24 cellular contexts compared by ENCODE assay signal in the genomic region with DNA sequence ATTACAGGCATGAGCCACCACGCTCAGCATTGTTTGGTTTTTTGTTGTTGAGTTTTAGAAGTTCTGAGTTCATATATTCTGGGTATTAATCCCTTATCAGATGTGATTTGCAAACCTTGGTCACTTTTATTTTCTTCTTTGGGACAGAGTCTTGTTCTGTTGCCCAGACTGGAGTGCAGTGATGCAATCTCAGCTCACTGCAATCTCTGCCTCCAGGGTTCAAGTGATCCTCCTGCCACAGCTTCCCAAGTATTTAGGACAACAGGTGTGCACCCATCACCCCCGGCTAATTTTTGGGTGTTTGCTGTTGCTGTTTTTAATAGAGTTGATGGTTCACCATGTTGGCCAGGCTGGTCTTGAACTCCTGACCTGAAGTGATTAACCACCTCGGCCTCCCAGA. TPM values are rescaled to one million over a fixed set of nuclear protein-coding genes. Genes with fewer than 3 reads are reported as not detected.
A peak's percentile ranks its signal among the peaks of the same experiment; 100 is the strongest.
DNase-seq lines count a peak whose midpoint lies in the region; ATAC-seq, FAIRE-seq and TF ChIP-seq lines count a peak whose summit lies in the region.
"Had no signal": no experiment of that assay in that cellular context is flagged by ENCODE, and none has a peak within 500 bp of the region (broad histone marks: within the 10 kb centered on the region; RNA-seq: fewer than 3 reads in every experiment).

No MANE protein-coding gene starts in this region.

- H3K27ac ChIP-seq in colonic mucosa = no peak overlapping the region
- peak overlapping the region; percentile 80 for H3K27ac ChIP-seq in HepG2 (ENCODE audit: extremely low read length, insufficient read depth, low read length)
- H3K27ac ChIP-seq: GM23248 had no signal

- H3K9ac ChIP-seq in colonic mucosa (ENCODE audit: low read depth in 2 of 2, low read length in 2 of 2) (no peak overlapping the region), HepG2 (ENCODE audit: insufficient read depth, low read depth, low read length) (no peak overlapping the region)
- H3K9ac ChIP-seq: GM23248 had no signal

- CTCF ChIA-PET in HepG2 (lab: Yijun Ruan, JAX; ENCODE audit: low intra/inter-chr PET ratio, low total read pairs) = no interaction called here

- TF ChIP-seq POLR2A in HepG2 (IDR thresholded peaks at IDR 0.05; ENCODE audit: insufficient read depth in 1 of 2, low read depth in 2 of 2, low read length in 2 of 2) = no peak

- DNase-seq in colonic mucosa (peak; percentile 6), HepG2 (ENCODE audit: low spot score) (no peak), myocyte (ENCODE audit: low read depth) (peak; percentile 28), cardiac septum (ENCODE audit: low spot score) (no peak), GM19240 (ENCODE audit: insufficient read length, low spot score) (no peak)
- DNase-seq: C1 segment of cervical spinal cord; Calu3; CD4-positive, alpha-beta memory T cell; COR-L47; DMS53; DMS79 treated with DMSO at 0.1 percent for 48 hours; GF-D8; GM23248; H7; HCEC 1CT had no signal

- TF ChIP-seq EP300 in HepG2 (IDR thresholded peaks at IDR 0.05; ENCODE audit: low read depth in 2 of 2, low read length in 2 of 2) = no peak
- TF ChIP-seq EP300 in HepG2 (CRISPR knock-in tag; IDR thresholded peaks at IDR 0.05; ENCODE audit: borderline replicate concordance) = no peak

- POLR2A ChIA-PET in HepG2 (lab: Yijun Ruan, JAX) = no interaction called here

- in situ Hi-C loops in HepG2 (cut with HindIII; ENCODE audit: extremely low pct_ligation_motif_present, low pct_unique_long_range_greater_than_20kb) = no loop called here

- H4K20me1 ChIP-seq in HepG2 (ENCODE audit: insufficient read depth, low read length) = no peaks in the 10 kb centered on the region

- H3K4me3 ChIP-seq in colonic mucosa (no peak overlapping the region), HepG2 (replicated peaks in 1 of 3; ENCODE audit: insufficient read depth in 1 of 3, low read depth in 2 of 3, low read length in 3 of 3) (no peak overlapping the region)
- H3K4me3 ChIP-seq: GM23248 had no signal

- H3K4me2 ChIP-seq in HepG2 (ENCODE audit: low read depth, low read length) = no peak overlapping the region

- TF ChIP-seq CTCF in colonic mucosa (IDR thresholded peaks at IDR 0.05) (no peak), HepG2 (CRISPR knock-in tag; IDR thresholded peaks at IDR 0.05) (no peak)

- no peaks in the 10 kb centered on the region for H3K79me2 ChIP-seq in HepG2 (ENCODE audit: insufficient read depth, low read length)

- FAIRE-seq in HepG2 (lab: Jason Lieb, UNC) = no peak
- FAIRE-seq: GM12891, GM18507, H1 had no signal

- no TSS peak for BruUV-seq in HepG2 (replicated peaks; lab: Mats Ljungman, UMichigan)

- no peaks in the 10 kb centered on the region for H3K27me3 ChIP-seq in colonic mucosa
- no peaks in the 10 kb centered on the region for H3K27me3 ChIP-seq in HepG2 (ENCODE audit: control insufficient read depth in 1 of 2, insufficient read depth in 2 of 2, low read length in 2 of 2)

- intact Hi-C loops in colonic mucosa (cut with DNase I) (no loop called here), HepG2 (cut with micrococcal nuclease; ENCODE audit: unreplicated experiment) (no loop called here), cardiac septum (cut with DNase I) (no loop called here)

- ATAC-seq in HepG2 (no peak), HG03280 (IDR thresholded peaks at IDR 0.05; ENCODE audit: unreplicated experiment) (no peak), HG03460 (IDR thresholded peaks at IDR 0.05; ENCODE audit: unreplicated experiment) (no peak)

- H2AFZ ChIP-seq in HepG2 (ENCODE audit: low read length) = no peak overlapping the region
- H2AFZ ChIP-seq: GM23248 had no signal

- H3K36me3 ChIP-seq in colonic mucosa (no peaks in the 10 kb centered on the region), HepG2 (replicated peaks in 1 of 2; ENCODE audit: control insufficient read depth in 1 of 2, insufficient read depth in 2 of 2, low read length in 2 of 2) (peaks cover 0 to 3% of the 10 kb centered on the region in 2 experiments; a peak in 4 of 5 replicates)

- WGBS in HepG2 (ENCODE audit: low lambda C conversion rate) = 90% methylated on average over 3 of the region's 3 CpGs

- H3K4me1 ChIP-seq in colonic mucosa (peaks cover 9% of the 10 kb centered on the region), HepG2 (ENCODE audit: insufficient read depth, low read length) (peaks cover 35% of the 10 kb centered on the region)

- H3K9me3 ChIP-seq in colonic mucosa (no peaks in the 10 kb centered on the region), HepG2 (ENCODE audit: low read length) (no peaks in the 10 kb centered on the region)

- TF ChIP-seq RAD21 in HepG2 (CRISPR knock-in tag; IDR thresholded peaks at IDR 0.05) = no peak

RNA-seq across cellular contexts. Expression of gene USP30, which starts 11.8 kb away (rescaled TPM):
- total RNA-seq in colonic mucosa (10 to 100 TPM; 25.1 to 27.7 TPM), HepG2 (2016; rRNA removed; fragmentation: Illumina TruSeq; extraction: Trizol) (9.2 and 11.2 TPM in 2 replicates), myocyte (14.0 and 16.2 TPM in 2 replicates), cardiac septum (15.9 TPM)
- total RNA-seq in HepG2 (2016; cell fraction: cytosol; rRNA removed; fragmentation: Illumina TruSeq; extraction: Trizol; ENCODE audit: low read depth) = 4.0 and 5.0 TPM in 2 replicates
- 8.1 and 8.9 TPM in 2 replicates for total RNA-seq in HepG2 (2016; cell fraction: insoluble cytoplasmic fraction; rRNA removed; fragmentation: Illumina TruSeq; extraction: Trizol)
- total RNA-seq in HepG2 (2016; cell fraction: membrane; rRNA removed; fragmentation: Illumina TruSeq; extraction: Trizol) = 7.5 and 7.6 TPM in 2 replicates
- 11.7 and 12.2 TPM in 2 replicates for total RNA-seq in HepG2 (2016; cell fraction: nucleus; rRNA removed; fragmentation: Illumina TruSeq; extraction: Trizol)
- polyA plus RNA-seq in HepG2 (2011; rRNA removed) = 18.4 and 20.8 TPM in 2 replicates
- 14.0 and 16.3 TPM in 2 replicates for polyA plus RNA-seq in HepG2 (2011; cell fraction: cytosol; rRNA removed)
- polyA plus RNA-seq in HepG2 (2011; cell fraction: nucleus; rRNA removed) = 29.7 and 38.3 TPM in 2 replicates
- polyA plus RNA-seq in HepG2 (2012) = 6.2 and 6.9 TPM in 2 replicates
- polyA plus RNA-seq in HepG2 (2016; cell fraction: cytosol; fragmentation: Illumina TruSeq; extraction: Trizol; ENCODE audit: low read depth) = 4.5 and 4.6 TPM in 2 replicates
- polyA plus RNA-seq in HepG2 (2016; cell fraction: insoluble cytoplasmic fraction; fragmentation: Illumina TruSeq; extraction: Trizol; ENCODE audit: low read depth) = 8.4 and 9.9 TPM in 2 replicates
- polyA plus RNA-seq in HepG2 (2016; cell fraction: membrane; fragmentation: Illumina TruSeq; extraction: Trizol; ENCODE audit: low read depth) = 6.2 and 6.8 TPM in 2 replicates
- 19.9 and 21.4 TPM in 2 replicates for polyA plus RNA-seq in HepG2 (2016; cell fraction: nucleus; fragmentation: Illumina TruSeq; extraction: Trizol; ENCODE audit: insufficient read depth, low read depth)
- polyA minus RNA-seq in HepG2 (2011; rRNA and poly(A)+ RNA removed; ENCODE audit: low replicate concordance) = 14.7 and 35.2 TPM in 2 replicates
- polyA minus RNA-seq in HepG2 (2011; cell fraction: cytosol; rRNA and poly(A)+ RNA removed) = 12.0 and 15.7 TPM in 2 replicates
- 9.8 and 15.7 TPM in 2 replicates for polyA minus RNA-seq in HepG2 (2011; cell fraction: nucleus; rRNA and poly(A)+ RNA removed)
- 8.6 TPM for polyA plus RNA-seq in myocyte (2012)

RNA-seq across cellular contexts. Expression of gene ALKBH2, which starts 29.1 kb away (rescaled TPM):
- 1 to 10 TPM; 5.0 to 8.9 TPM for total RNA-seq in colonic mucosa
- 40.5 and 46.7 TPM in 2 replicates for total RNA-seq in HepG2 (2016; rRNA removed; fragmentation: Illumina TruSeq; extraction: Trizol)
- total RNA-seq in HepG2 (2016; cell fraction: cytosol; rRNA removed; fragmentation: Illumina TruSeq; extraction: Trizol; ENCODE audit: low read depth) = 26.9 and 30.3 TPM in 2 replicates
- 42.1 and 42.5 TPM in 2 replicates for total RNA-seq in HepG2 (2016; cell fraction: insoluble cytoplasmic fraction; rRNA removed; fragmentation: Illumina TruSeq; extraction: Trizol)
- total RNA-seq in HepG2 (2016; cell fraction: membrane; rRNA removed; fragmentation: Illumina TruSeq; extraction: Trizol) = 25.3 and 29.0 TPM in 2 replicates
- total RNA-seq in HepG2 (2016; cell fraction: nucleus; rRNA removed; fragmentation: Illumina TruSeq; extraction: Trizol) = 31.4 and 33.2 TPM in 2 replicates
- 19.2 and 21.0 TPM in 2 replicates for polyA plus RNA-seq in HepG2 (2011; rRNA removed)
- 16.6 and 17.1 TPM in 2 replicates for polyA plus RNA-seq in HepG2 (2011; cell fraction: cytosol; rRNA removed)
- polyA plus RNA-seq in HepG2 (2011; cell fraction: nucleus; rRNA removed) = 34.1 and 41.7 TPM in 2 replicates
- 18.9 and 22.6 TPM in 2 replicates for polyA plus RNA-seq in HepG2 (2012)
- polyA plus RNA-seq in HepG2 (2016; cell fraction: cytosol; fragmentation: Illumina TruSeq; extraction: Trizol; ENCODE audit: low read depth) = 13.7 and 19.0 TPM in 2 replicates
- 40.3 and 40.9 TPM in 2 replicates for polyA plus RNA-seq in HepG2 (2016; cell fraction: insoluble cytoplasmic fraction; fragmentation: Illumina TruSeq; extraction: Trizol; ENCODE audit: low read depth)
- polyA plus RNA-seq in HepG2 (2016; cell fraction: membrane; fragmentation: Illumina TruSeq; extraction: Trizol; ENCODE audit: low read depth) = 18.2 and 23.2 TPM in 2 replicates
- 65.5 and 73.7 TPM in 2 replicates for polyA plus RNA-seq in HepG2 (2016; cell fraction: nucleus; fragmentation: Illumina TruSeq; extraction: Trizol; ENCODE audit: insufficient read depth, low read depth)
- 7.5 and 22.5 TPM in 2 replicates for polyA minus RNA-seq in HepG2 (2011; rRNA and poly(A)+ RNA removed; ENCODE audit: low replicate concordance)
- 6.2 and 6.4 TPM in 2 replicates for polyA minus RNA-seq in HepG2 (2011; cell fraction: cytosol; rRNA and poly(A)+ RNA removed)
- 6.6 and 10.9 TPM in 2 replicates for polyA minus RNA-seq in HepG2 (2011; cell fraction: nucleus; rRNA and poly(A)+ RNA removed)
- 9.3 and 16.1 TPM in 2 replicates for total RNA-seq in myocyte
- polyA plus RNA-seq in myocyte (2012) = 19.2 TPM
- 9.7 TPM for total RNA-seq in cardiac septum

RNA-seq across cellular contexts. Expression of gene UNG, which starts 33.3 kb away (rescaled TPM):
- total RNA-seq in colonic mucosa (10 to 100 TPM; 48.7 to 68.3 TPM), HepG2 (2016; rRNA removed; fragmentation: Illumina TruSeq; extraction: Trizol) (114 and 144 TPM in 2 replicates), myocyte (29.8 and 36.0 TPM in 2 replicates), cardiac septum (25.5 TPM)
- total RNA-seq in HepG2 (2016; cell fraction: cytosol; rRNA removed; fragmentation: Illumina TruSeq; extraction: Trizol; ENCODE audit: low read depth) = 14.1 and 15.1 TPM in 2 replicates
- total RNA-seq in HepG2 (2016; cell fraction: insoluble cytoplasmic fraction; rRNA removed; fragmentation: Illumina TruSeq; extraction: Trizol) = 113 and 144 TPM in 2 replicates
- total RNA-seq in HepG2 (2016; cell fraction: membrane; rRNA removed; fragmentation: Illumina TruSeq; extraction: Trizol) = 42.9 and 44.0 TPM in 2 replicates
- 46.7 and 49.9 TPM in 2 replicates for total RNA-seq in HepG2 (2016; cell fraction: nucleus; rRNA removed; fragmentation: Illumina TruSeq; extraction: Trizol)
- 20.5 and 23.3 TPM in 2 replicates for polyA plus RNA-seq in HepG2 (2011; rRNA removed)
- polyA plus RNA-seq in HepG2 (2011; cell fraction: cytosol; rRNA removed) = 18.8 and 19.2 TPM in 2 replicates
- polyA plus RNA-seq in HepG2 (2011; cell fraction: nucleus; rRNA removed) = 9.4 and 9.6 TPM in 2 replicates
- 24.4 and 35.2 TPM in 2 replicates for polyA plus RNA-seq in HepG2 (2012)
- polyA plus RNA-seq in HepG2 (2016; cell fraction: cytosol; fragmentation: Illumina TruSeq; extraction: Trizol; ENCODE audit: low read depth) = 11.6 and 12.8 TPM in 2 replicates
- 144 TPM in 2 replicates for polyA plus RNA-seq in HepG2 (2016; cell fraction: insoluble cytoplasmic fraction; fragmentation: Illumina TruSeq; extraction: Trizol; ENCODE audit: low read depth)
- 28.5 and 28.6 TPM in 2 replicates for polyA plus RNA-seq in HepG2 (2016; cell fraction: membrane; fragmentation: Illumina TruSeq; extraction: Trizol; ENCODE audit: low read depth)
- 65.0 and 67.4 TPM in 2 replicates for polyA plus RNA-seq in HepG2 (2016; cell fraction: nucleus; fragmentation: Illumina TruSeq; extraction: Trizol; ENCODE audit: insufficient read depth, low read depth)
- 11.1 and 15.9 TPM in 2 replicates for polyA minus RNA-seq in HepG2 (2011; rRNA and poly(A)+ RNA removed; ENCODE audit: low replicate concordance)
- polyA minus RNA-seq in HepG2 (2011; cell fraction: cytosol; rRNA and poly(A)+ RNA removed) = 11.2 and 14.4 TPM in 2 replicates
- 6.8 and 7.1 TPM in 2 replicates for polyA minus RNA-seq in HepG2 (2011; cell fraction: nucleus; rRNA and poly(A)+ RNA removed)
- polyA plus RNA-seq in myocyte (2012) = 29.4 TPM

RNA-seq across cellular contexts. Expression of gene SVOP, which starts 43.3 kb away (rescaled TPM):
- total RNA-seq in colonic mucosa (under 1 TPM; 0.15 to 0.50 TPM), HepG2 (2016; rRNA removed; fragmentation: Illumina TruSeq; extraction: Trizol) (not detected in 2 replicates), myocyte (under 0.01 and 0.03 TPM in 2 replicates), cardiac septum (1.9 TPM)
- total RNA-seq in HepG2 (2016; cell fraction: cytosol; rRNA removed; fragmentation: Illumina TruSeq; extraction: Trizol; ENCODE audit: low read depth) = not detected in 2 replicates
- total RNA-seq in HepG2 (2016; cell fraction: insoluble cytoplasmic fraction; rRNA removed; fragmentation: Illumina TruSeq; extraction: Trizol) = 0.02 TPM in 1 of 2 replicates, not detected in the other
- not detected in 2 replicates for total RNA-seq in HepG2 (2016; cell fraction: membrane; rRNA removed; fragmentation: Illumina TruSeq; extraction: Trizol)
- total RNA-seq in HepG2 (2016; cell fraction: nucleus; rRNA removed; fragmentation: Illumina TruSeq; extraction: Trizol) = not detected in 2 replicates
- polyA plus RNA-seq in HepG2 (2011; rRNA removed) = not detected in 2 replicates
- polyA plus RNA-seq in HepG2 (2011; cell fraction: cytosol; rRNA removed) = not detected in 2 replicates
- polyA plus RNA-seq in HepG2 (2011; cell fraction: nucleus; rRNA removed) = not detected in 2 replicates
- polyA plus RNA-seq in HepG2 (2012) = not detected in 2 replicates
- not detected in 2 replicates for polyA plus RNA-seq in HepG2 (2016; cell fraction: cytosol; fragmentation: Illumina TruSeq; extraction: Trizol; ENCODE audit: low read depth)
- polyA plus RNA-seq in HepG2 (2016; cell fraction: insoluble cytoplasmic fraction; fragmentation: Illumina TruSeq; extraction: Trizol; ENCODE audit: low read depth) = 0.03 TPM in 1 of 2 replicates, not detected in the other
- not detected in 2 replicates for polyA plus RNA-seq in HepG2 (2016; cell fraction: membrane; fragmentation: Illumina TruSeq; extraction: Trizol; ENCODE audit: low read depth)
- not detected in 2 replicates for polyA plus RNA-seq in HepG2 (2016; cell fraction: nucleus; fragmentation: Illumina TruSeq; extraction: Trizol; ENCODE audit: insufficient read depth, low read depth)
- not detected in 2 replicates for polyA minus RNA-seq in HepG2 (2011; rRNA and poly(A)+ RNA removed; ENCODE audit: low replicate concordance)
- polyA minus RNA-seq in HepG2 (2011; cell fraction: cytosol; rRNA and poly(A)+ RNA removed) = not detected in 2 replicates
- polyA minus RNA-seq in HepG2 (2011; cell fraction: nucleus; rRNA and poly(A)+ RNA removed) = not detected in 2 replicates
- polyA plus RNA-seq in myocyte (2012) = 0.08 TPM
- total RNA-seq: A172; A673; Calu3; CD4-positive, alpha-beta memory T cell; Daoy; GM23248; H1 had no signal
- polyA plus RNA-seq: BJ; CD4-positive, alpha-beta memory T cell; GM23248 had no signal

RNA-seq across cellular contexts. Expression of gene ACACB, which starts 52.2 kb away (rescaled TPM):
- total RNA-seq in colonic mucosa (10 to 100 TPM; 21.3 to 32.8 TPM), HepG2 (2016; rRNA removed; fragmentation: Illumina TruSeq; extraction: Trizol) (6.0 and 8.6 TPM in 2 replicates), myocyte (8.7 and 10.5 TPM in 2 replicates), cardiac septum (64.5 TPM)
- 3.7 and 5.2 TPM in 2 replicates for total RNA-seq in HepG2 (2016; cell fraction: cytosol; rRNA removed; fragmentation: Illumina TruSeq; extraction: Trizol; ENCODE audit: low read depth)
- 4.7 and 10.3 TPM in 2 replicates for total RNA-seq in HepG2 (2016; cell fraction: insoluble cytoplasmic fraction; rRNA removed; fragmentation: Illumina TruSeq; extraction: Trizol)
- total RNA-seq in HepG2 (2016; cell fraction: membrane; rRNA removed; fragmentation: Illumina TruSeq; extraction: Trizol) = 4.2 and 5.9 TPM in 2 replicates
- 14.3 and 17.9 TPM in 2 replicates for total RNA-seq in HepG2 (2016; cell fraction: nucleus; rRNA removed; fragmentation: Illumina TruSeq; extraction: Trizol)
- polyA plus RNA-seq in HepG2 (2011; rRNA removed) = 6.2 and 6.4 TPM in 2 replicates
- 3.4 and 4.6 TPM in 2 replicates for polyA plus RNA-seq in HepG2 (2011; cell fraction: cytosol; rRNA removed)
- polyA plus RNA-seq in HepG2 (2011; cell fraction: nucleus; rRNA removed) = 18.8 and 19.2 TPM in 2 replicates
- 4.3 and 4.9 TPM in 2 replicates for polyA plus RNA-seq in HepG2 (2012)
- polyA plus RNA-seq in HepG2 (2016; cell fraction: cytosol; fragmentation: Illumina TruSeq; extraction: Trizol; ENCODE audit: low read depth) = 0.51 TPM in 2 replicates
- polyA plus RNA-seq in HepG2 (2016; cell fraction: insoluble cytoplasmic fraction; fragmentation: Illumina TruSeq; extraction: Trizol; ENCODE audit: low read depth) = 3.6 and 4.3 TPM in 2 replicates
- polyA plus RNA-seq in HepG2 (2016; cell fraction: membrane; fragmentation: Illumina TruSeq; extraction: Trizol; ENCODE audit: low read depth) = 1.0 and 1.2 TPM in 2 replicates
- polyA plus RNA-seq in HepG2 (2016; cell fraction: nucleus; fragmentation: Illumina TruSeq; extraction: Trizol; ENCODE audit: insufficient read depth, low read depth) = 18.5 and 20.2 TPM in 2 replicates
- polyA minus RNA-seq in HepG2 (2011; rRNA and poly(A)+ RNA removed; ENCODE audit: low replicate concordance) = 24.1 and 29.2 TPM in 2 replicates
- 5.0 and 5.1 TPM in 2 replicates for polyA minus RNA-seq in HepG2 (2011; cell fraction: cytosol; rRNA and poly(A)+ RNA removed)
- polyA minus RNA-seq in HepG2 (2011; cell fraction: nucleus; rRNA and poly(A)+ RNA removed) = 23.6 and 44.9 TPM in 2 replicates
- 5.5 TPM for polyA plus RNA-seq in myocyte (2012)

Comparison
In these comparisons a context has a peak if more than half of its experiments do, and no peak if none do; other contexts are left out.
1. DNase-seq: peak in colonic mucosa (single experiment) and myocyte (single experiment); none in HepG2 (single experiment), cardiac septum (single experiment) and GM19240 (single experiment).